In genomic region chr15:40565333-40566238, GRCh38 we compare ENCODE assay signal across 8 cellular contexts. TPM values are rescaled to one million over a fixed set of nuclear protein-coding genes. Genes with fewer than 3 reads are reported as not detected.
DNase-seq lines count a peak whose midpoint lies in the region; ATAC-seq and TF ChIP-seq lines count a peak whose summit lies in the region.

No MANE protein-coding gene starts in this region.

- no peak overlapping the region for H3K27ac ChIP-seq in osteoblast (ENCODE audit: low read depth, low read length)

- H3K27me3 ChIP-seq in NT2/D1 (ENCODE audit: insufficient read depth, insufficient read length) (peaks cover 15% of the 10 kb centered on the region), endocrine pancreas (ENCODE audit: control insufficient read depth, insufficient read depth, low read length) (no peaks in the 10 kb centered on the region), osteoblast (ENCODE audit: insufficient read depth, low read length) (no peaks in the 10 kb centered on the region)

- H3K27me3 Mint-ChIP-seq in Calu3 (ENCODE audit: unreplicated experiment): no peaks in the 10 kb centered on the region

- peaks cover 38% of the 10 kb centered on the region for H3K79me2 ChIP-seq in osteoblast (ENCODE audit: insufficient read depth, low read length)

- no peaks in the 10 kb centered on the region for H3K9me3 ChIP-seq in NT2/D1 (ENCODE audit: insufficient read depth, low read length)
- no peaks in the 10 kb centered on the region for H3K9me3 ChIP-seq in endocrine pancreas (ENCODE audit: control insufficient read depth, low read length)
- no peaks in the 10 kb centered on the region for H3K9me3 ChIP-seq in osteoblast (ENCODE audit: low read depth, low read length)

- peak overlapping the region; percentile 93 for H2AFZ ChIP-seq in osteoblast (ENCODE audit: low read length)

- no peaks in the 10 kb centered on the region for H3K9me3 Mint-ChIP-seq in Calu3 (ENCODE audit: low read depth, unreplicated experiment)

- peak overlapping the region; percentile 81 for H3K27ac Mint-ChIP-seq in Calu3 (ENCODE audit: unreplicated experiment)

- CTCF ChIA-PET in Calu3 (lab: Charles Lee): interaction anchor here (0.6 to 1.1 kb wide), 4 partner anchors 13 to 329 kb away, joined by 3 to 6 read pairs (median 4); partner anchors contain the start of gene VPS18

- DNase-seq in Calu3 (peak; percentile 24), NT2/D1 (ENCODE audit: low read depth, low spot score) (no peak), osteoblast (ENCODE audit: insufficient read length, low spot score, missing footprints) (no peak), NCI-H2029 treated with DMSO at 0.1 percent for 48 hours (lab: John Stamatoyannopoulos, UW) (no peak), amniotic stem cell (lab: John Stamatoyannopoulos, UW) (no peak)

- H3K9ac ChIP-seq in NT2/D1 (ENCODE audit: insufficient read length, low read depth) (no peak overlapping the region), endocrine pancreas (ENCODE audit: control insufficient read depth, insufficient read depth, low read length) (no peak overlapping the region)

- no TSS peak for BruUV-seq in Calu3 (replicated peaks; lab: Mats Ljungman, UMichigan)

- intact Hi-C loops in Calu3 (cut with micrococcal nuclease; ENCODE audit: unreplicated experiment): no loop called here

- ATAC-seq in HG02571 (IDR thresholded peaks at IDR 0.05; ENCODE audit: unreplicated experiment) (no peak), GM18867 (IDR thresholded peaks at IDR 0.05; ENCODE audit: unreplicated experiment) (no peak)

- TF ChIP-seq CTCF in Calu3 (IDR thresholded peaks at IDR 0.05; ENCODE audit: unreplicated experiment): no peak
- no peak for TF ChIP-seq CTCF in osteoblast (IDR thresholded peaks at IDR 0.05; ENCODE audit: extremely low read depth, low read depth, low read length)

- H3K36me3 ChIP-seq in NT2/D1 (ENCODE audit: insufficient read depth, insufficient read length, low read length): peaks cover 11% of the 10 kb centered on the region
- no peaks in the 10 kb centered on the region for H3K36me3 ChIP-seq in endocrine pancreas (ENCODE audit: control insufficient read depth, insufficient read depth, low read length)
- peaks cover 14% of the 10 kb centered on the region for H3K36me3 ChIP-seq in osteoblast (ENCODE audit: insufficient read depth, low read length)

- H3K4me3 Mint-ChIP-seq in Calu3 (ENCODE audit: low read depth, unreplicated experiment): peak overlapping the region; percentile 73

- no peaks in the 10 kb centered on the region for H3K4me1 Mint-ChIP-seq in Calu3 (ENCODE audit: low read depth, unreplicated experiment)

- H4K20me1 ChIP-seq in osteoblast (ENCODE audit: insufficient read depth, low read length): peaks cover 4% of the 10 kb centered on the region

- H3K4me1 ChIP-seq in NT2/D1 (ENCODE audit: insufficient read depth, insufficient read length) (no peaks in the 10 kb centered on the region), endocrine pancreas (ENCODE audit: control insufficient read depth, insufficient read depth, low read length) (peaks cover 7% of the 10 kb centered on the region), osteoblast (ENCODE audit: insufficient read depth, low read length) (peaks cover 22% of the 10 kb centered on the region)

- H3K4me3 ChIP-seq in NT2/D1 (ENCODE audit: insufficient read length, low read depth) (peak overlapping the region; percentile 21), endocrine pancreas (ENCODE audit: control insufficient read depth, insufficient read depth, low read length) (peak overlapping the region; percentile 87), osteoblast (ENCODE audit: insufficient read depth, low read length) (peak overlapping the region; percentile 80)

- peaks cover 32% of the 10 kb centered on the region for H3K36me3 Mint-ChIP-seq in Calu3 (ENCODE audit: insufficient read depth, unreplicated experiment)

- peak overlapping the region; percentile 93 for H3K4me2 ChIP-seq in osteoblast (ENCODE audit: insufficient read depth, low read length)

RNA-seq across cellular contexts. Expression of gene CCDC32, which starts 0.7 kb away (rescaled TPM):
- total RNA-seq in Calu3 (2022) (11.4 and 13.6 TPM in 2 replicates), osteoblast (16.3 and 18.6 TPM in 2 replicates)

RNA-seq across cellular contexts. Expression of gene RPUSD2, which starts 3.5 kb away (rescaled TPM):
- total RNA-seq in Calu3 (2022): 8.5 and 9.2 TPM in 2 replicates
- 9.0 and 11.5 TPM in 2 replicates for total RNA-seq in osteoblast

RNA-seq across cellular contexts. Expression of gene KNL1, which starts 28.5 kb away (rescaled TPM):
- 11.0 and 19.0 TPM in 2 replicates for total RNA-seq in Calu3 (2022)
- 3.5 and 3.6 TPM in 2 replicates for total RNA-seq in osteoblast

Comparison
In these comparisons a context has a peak if more than half of its experiments do, and no peak if none do; other contexts are left out.
1. H3K4me3 ChIP-seq: peak in every context shown above with its lines; median percentile 87 in endocrine pancreas; 80 in osteoblast; 21 in NT2/D1.